13 cellular contexts compared by ENCODE assay signal in the genomic region with DNA sequence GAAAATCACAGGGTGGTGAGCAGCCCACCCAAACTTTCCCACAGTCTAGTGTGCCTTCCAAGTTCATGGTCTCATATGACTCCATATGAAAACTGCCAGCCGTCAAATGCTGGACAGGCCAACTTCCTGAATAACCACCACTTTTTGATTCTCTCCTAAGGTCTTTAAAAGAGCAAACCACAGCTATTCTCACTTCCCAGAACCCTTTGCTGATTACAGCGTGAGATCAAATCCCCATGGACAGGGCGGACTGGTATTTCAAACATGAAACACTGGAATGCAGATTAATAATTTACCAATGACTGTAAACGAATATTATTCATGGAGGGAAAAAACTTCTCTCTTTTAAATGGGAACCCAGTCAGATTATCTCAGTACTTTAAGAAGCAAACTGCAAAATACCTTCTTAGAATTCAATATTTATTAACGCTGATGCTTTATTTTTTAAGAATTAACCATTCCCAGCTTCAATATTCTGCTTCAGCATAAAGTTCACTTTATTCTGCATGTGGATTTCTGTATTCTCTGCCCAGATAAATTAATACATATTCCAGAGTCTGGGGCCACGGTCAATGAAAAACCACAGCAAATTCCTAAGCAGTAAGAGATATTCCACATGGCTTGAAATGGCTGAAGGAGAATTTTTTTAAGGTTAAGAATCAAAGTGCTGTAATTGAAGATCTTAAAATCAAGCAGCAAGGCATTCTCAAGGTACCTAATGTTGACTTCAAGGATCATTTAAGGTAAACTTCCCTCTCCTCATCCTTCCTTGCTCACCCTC. TPM values are rescaled to one million over a fixed set of nuclear protein-coding genes. Genes with fewer than 3 reads are reported as not detected.
DNase-seq lines count a peak whose midpoint lies in the region; FAIRE-seq and TF ChIP-seq lines count a peak whose summit lies in the region.
"Had no signal": no experiment of that assay in that cellular context is flagged by ENCODE, and none has a peak within 500 bp of the region (broad histone marks: within the 10 kb centered on the region; RNA-seq: fewer than 3 reads in every experiment).

No MANE protein-coding gene starts in this region.

- intact Hi-C loops in spleen (cut with DNase I; ENCODE audit: low total_unique reads): no loop called here

- peak overlapping the region; percentile 63 for H3K4me2 ChIP-seq in SU-DHL-6 (ENCODE audit: low read depth, low read length, poor library complexity, severe bottlenecking)

- H3K79me2 ChIP-seq in SU-DHL-6 (ENCODE audit: insufficient read depth, low read length): peaks cover 100% of the 10 kb centered on the region

- H3K27ac ChIP-seq in SU-DHL-6 (ENCODE audit: low read depth, low read length) (peak overlapping the region; percentile 75; the same call in 1 of the 2 replicates), small intestine (ENCODE audit: low read depth in 1 of 2, low read length in 1 of 2) (no peak overlapping the region), spleen (no peak overlapping the region)
- H3K27ac ChIP-seq: epithelial cell of prostate had no signal

- TF ChIP-seq CTCF in SU-DHL-6 (IDR thresholded peaks at IDR 0.05; ENCODE audit: insufficient read depth, low read length, poor library complexity, severe bottlenecking) (no peak), kidney epithelial cell (IDR thresholded peaks at IDR 0.05; ENCODE audit: insufficient read depth, low read length, poor library complexity, severe bottlenecking) (no peak), GM13977 (IDR thresholded peaks at IDR 0.05; ENCODE audit: extremely low read depth, insufficient read depth, missing control alignments) (no peak), spleen (IDR thresholded peaks at IDR 0.05 in 8 of 11, conservative IDR thresholded peaks at IDR 0.05 in 3 of 11) (no peak)

- H3K27me3 ChIP-seq in SU-DHL-6 (ENCODE audit: low read length) (no peaks in the 10 kb centered on the region), kidney epithelial cell (ENCODE audit: control insufficient read depth, insufficient read depth, low read length) (no peaks in the 10 kb centered on the region), small intestine (ENCODE audit: control insufficient read depth in 2 of 2, insufficient read depth in 2 of 2, low read length in 2 of 2) (no peaks in the 10 kb centered on the region), spleen (replicated peaks in 1 of 7) (no peaks in the 10 kb centered on the region)

- TF ChIP-seq POLR2A in spleen (IDR thresholded peaks at IDR 0.05): no peak

- H3K4me3 ChIP-seq in SU-DHL-6 (ENCODE audit: insufficient read depth, low read length, poor library complexity, severe bottlenecking) (no peak overlapping the region), kidney epithelial cell (ENCODE audit: low read depth, low read length) (no peak overlapping the region), small intestine (ENCODE audit: low read depth in 1 of 2, low read length in 2 of 2) (no peak overlapping the region), spleen (no peak overlapping the region)

- H4K20me1 ChIP-seq in SU-DHL-6 (ENCODE audit: low read depth, low read length): peaks cover 49% of the 10 kb centered on the region; the same call in 1 of the 2 replicates

- peak; percentile 91 for DNase-seq in EL
- peak; percentile 93 for DNase-seq in kidney epithelial cell (ENCODE audit: low read depth)
- peak; percentile 72 for DNase-seq in small intestine
- DNase-seq in GM13977 (ENCODE audit: low spot score): no peak
- no peak for DNase-seq in activated naive CD4-positive, alpha-beta T cell (lab: John Stamatoyannopoulos, UW)
- DNase-seq in occipital lobe (lab: John Stamatoyannopoulos, UW): no peak
- DNase-seq in spleen: no peak
- DNase-seq: activated CD4-positive, alpha-beta T cell treated with anti-CD3 and anti-CD28 coated beads, Interleukin-2, amount 10 ng/mL, durations not matched to agents 7 days and 5 days; activated naive CD8-positive, alpha-beta T cell treated with anti-CD3 and anti-CD28 coated beads, Interleukin-2, amount 10 ng/mL, durations not matched to agents 7 days and 5 days; NCI-H187; stimulated activated CD4-positive, alpha-beta T cell treated with anti-CD3 and anti-CD28 coated beads, Interleukin-15, amount 100 ng/mL, for 24 hours had no signal

- H3K9me3 ChIP-seq in SU-DHL-6 (ENCODE audit: insufficient read depth, low read length) (no peaks in the 10 kb centered on the region), small intestine (ENCODE audit: control insufficient read depth, low read depth) (no peaks in the 10 kb centered on the region), spleen (no peaks in the 10 kb centered on the region)

- H3K36me3 ChIP-seq in SU-DHL-6 (ENCODE audit: low read length) (peaks cover 18% of the 10 kb centered on the region; the same call in 1 of the 2 replicates), kidney epithelial cell (ENCODE audit: control insufficient read depth, insufficient read depth, low read length) (no peaks in the 10 kb centered on the region), small intestine (ENCODE audit: control insufficient read depth in 2 of 2, insufficient read depth in 2 of 2, low read length in 2 of 2) (no peaks in the 10 kb centered on the region), spleen (no peaks in the 10 kb centered on the region)

- FAIRE-seq in small intestine (lab: Jason Lieb, UNC): no peak

- H2AFZ ChIP-seq in SU-DHL-6 (ENCODE audit: low read depth, low read length, severe bottlenecking): no peak overlapping the region

- in situ Hi-C loops in GM13977 (cut with MboI; ENCODE audit: low pct_unique_long_range_greater_than_20kb, low sequenced_read_pairs, unreplicated experiment): no loop called here

- no peak overlapping the region for H3K9ac ChIP-seq in SU-DHL-6 (ENCODE audit: low read length)

- no peaks in the 10 kb centered on the region for H3K9me2 ChIP-seq in SU-DHL-6 (replicated peaks; ENCODE audit: insufficient read depth, low read length)

- H3K4me1 ChIP-seq in small intestine (ENCODE audit: control insufficient read depth in 2 of 2, insufficient read depth in 1 of 2, low read depth in 1 of 2, low read length in 1 of 2): peaks cover 7 to 9% of the 10 kb centered on the region in 2 donors
- peaks cover 0 to 82% (median 33%) of the 10 kb centered on the region in 6 donors for H3K4me1 ChIP-seq in spleen

- 12 to 37% (median 28%) methylated on average over 6 of the region's 6 CpGs for WGBS in small intestine, 3 donors
- WGBS in spleen, 5 donors: 69 to 77% (median 71%) methylated on average over 6 of the region's 6 CpGs

- H3F3A ChIP-seq in SU-DHL-6 (ENCODE audit: insufficient read depth): peaks cover 47% of the 10 kb centered on the region

RNA-seq across cellular contexts. Expression of a gene that starts 42.9 kb away (rescaled TPM):
- total RNA-seq in kidney epithelial cell: 190 and 233 TPM in 2 replicates
- polyA plus RNA-seq in small intestine: 100 to 1,000 TPM in 1 of 3 donors, 10 to 100 TPM in 2; 32.3 to 122 (median 85.9) TPM
- total RNA-seq in occipital lobe: 31.2 TPM
- 100 to 1,000 TPM in 1 of 7 donors, 10 to 100 TPM in 6; 58.4 to 115 (median 87.2) TPM for total RNA-seq in spleen
- polyA plus RNA-seq in spleen: 10 to 100 TPM; 21.3 to 33.7 (median 23.8) TPM

Comparison
In these comparisons a context has a peak if more than half of its experiments do, and no peak if none do; other contexts are left out.
1. DNase-seq: peak in EL (single experiment), kidney epithelial cell (single experiment) and small intestine (single experiment); none in GM13977 (single experiment), activated naive CD4-positive, alpha-beta T cell (0 of 4), occipital lobe (single experiment) and spleen (single experiment).